Comparison of ENCODE assay signal across 16 cellular contexts in the genomic region with DNA sequence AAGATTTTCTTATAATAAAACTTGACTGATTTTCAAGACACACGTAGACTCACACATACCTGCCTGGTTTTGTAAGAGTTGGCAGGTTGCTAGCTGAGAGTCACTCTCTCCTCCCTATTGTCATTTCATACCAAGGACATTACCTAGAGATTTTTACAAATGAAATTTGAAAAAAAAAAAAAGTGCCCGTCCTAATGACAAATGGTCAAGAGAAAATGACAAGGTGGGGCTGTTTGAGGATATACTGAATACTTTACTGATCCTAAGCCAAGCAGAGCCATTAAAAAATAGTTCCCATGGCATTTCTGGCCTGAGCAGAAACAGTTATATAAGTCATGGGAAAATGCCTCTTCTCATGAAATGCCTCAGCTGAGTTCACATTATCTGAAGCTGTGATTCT.
DNase-seq lines count a peak whose midpoint lies in the region; ATAC-seq and TF ChIP-seq lines count a peak whose summit lies in the region.
"Had no signal": no experiment of that assay in that cellular context is flagged by ENCODE, and none has a peak within 500 bp of the region (broad histone marks: within the 10 kb centered on the region; RNA-seq: fewer than 3 reads in every experiment).

No MANE protein-coding gene starts in this region.

- DNase-seq in PC-3 (peak; percentile 9), epithelial cell of esophagus (ENCODE audit: low read depth) (peak; percentile 39), stomach (no peak), NCI-H524 (lab: John Stamatoyannopoulos, UW) (no peak), NOMO-1 (lab: John Stamatoyannopoulos, UW; ENCODE audit: unreplicated experiment in 2 of 2) (no peak)
- DNase-seq: DMS 273 treated with DMSO at 0.1 percent for 48 hours, MG63, NCI-H1105, NCI-H187, NCI-H446, NCI-H774 had no signal

- H3K9ac ChIP-seq in PC-3 (ENCODE audit: low read length) (no peak overlapping the region), skeletal muscle tissue (ENCODE audit: low read depth in 1 of 3, low read length in 3 of 3) (no peak overlapping the region)
- H3K9ac ChIP-seq: BLaER1, KMS-11 had no signal

- no peaks in the 10 kb centered on the region for H4K20me1 ChIP-seq in PC-3 (ENCODE audit: low read length)
- H4K20me1 ChIP-seq: BLaER1 had no signal

- H3K4me3 ChIP-seq in PC-3 (ENCODE audit: low read length) (no peak overlapping the region), epithelial cell of esophagus (ENCODE audit: low read length) (no peak overlapping the region), mesodermal cell (ENCODE audit: extremely low read depth, insufficient read depth, low read length, poor library complexity, severe bottlenecking) (no peak overlapping the region), skeletal muscle tissue (ENCODE audit: low read length in 3 of 3) (no peak overlapping the region), stomach (no peak overlapping the region)
- H3K4me3 ChIP-seq: BLaER1, GM23338, MG63 had no signal

- H3K79me2 ChIP-seq in PC-3 (ENCODE audit: low read length) = no peaks in the 10 kb centered on the region

- no peaks in the 10 kb centered on the region for H3K9me2 ChIP-seq in PC-3 (replicated peaks; ENCODE audit: low read length)

- no peak for TF ChIP-seq CTCF in PC-3 (conservative IDR thresholded peaks at IDR 0.05; ENCODE audit: low read depth, low read length)
- TF ChIP-seq CTCF in epithelial cell of esophagus (IDR thresholded peaks at IDR 0.05; ENCODE audit: insufficient read depth, low read depth, low read length, missing control alignments) = no peak
- TF ChIP-seq CTCF in stomach (IDR thresholded peaks at IDR 0.05) = no peak

- no peak for ATAC-seq in PC-3
- ATAC-seq: GM23338 had no signal

- H3K9me3 ChIP-seq in PC-3 (ENCODE audit: low read length) (no peaks in the 10 kb centered on the region), mesodermal cell (ENCODE audit: control insufficient read depth, low read length) (no peaks in the 10 kb centered on the region), skeletal muscle tissue (ENCODE audit: control insufficient read depth in 3 of 3, low read length in 3 of 3) (no peaks in the 10 kb centered on the region), stomach (no peaks in the 10 kb centered on the region)
- H3K9me3 ChIP-seq: BLaER1, MG63 had no signal

- no peaks in the 10 kb centered on the region for H3K36me3 ChIP-seq in PC-3 (ENCODE audit: low read depth, low read length)
- H3K36me3 ChIP-seq in mesodermal cell (ENCODE audit: control insufficient read depth, insufficient read depth, low read length) = no peaks in the 10 kb centered on the region
- H3K36me3 ChIP-seq in skeletal muscle tissue (ENCODE audit: control insufficient read depth in 3 of 3, insufficient read depth in 3 of 3, low read length in 3 of 3) = no peaks in the 10 kb centered on the region
- no peaks in the 10 kb centered on the region for H3K36me3 ChIP-seq in stomach
- H3K36me3 ChIP-seq: BLaER1, MG63 had no signal

- no peak overlapping the region for H3K4me2 ChIP-seq in PC-3 (ENCODE audit: low read length)
- H3K4me2 ChIP-seq: BLaER1, GM23338, KMS-11 had no signal

- POLR2A ChIA-PET in PC-3 (lab: Charles Lee; ENCODE audit: unreplicated experiment) = no interaction called here

- BruUV-seq in PC-3 (replicated peaks; lab: Mats Ljungman, UMichigan) = no TSS peak

- intact Hi-C loops in PC-3 (cut with micrococcal nuclease) = no loop called here
- intact Hi-C loops in stomach (cut with DNase I; ENCODE audit: low total_unique reads) = no loop called here

- H2AFZ ChIP-seq in PC-3 (ENCODE audit: low read length) = no peak overlapping the region
- H2AFZ ChIP-seq: GM23338 had no signal

- no peak for TF ChIP-seq POLR2A in stomach (IDR thresholded peaks at IDR 0.05)

- 100% methylated on average over 1 of the region's 2 CpGs; no CpG with 5 or more reads in 1 of the 2 experiments for WGBS in mesodermal cell (ENCODE audit: insufficient coverage in 2 of 2), 2 experiments
- 70 to 88% (median 80%) methylated on average over 2 of the region's 2 CpGs for WGBS in stomach, 5 donors

- H3K27ac ChIP-seq in PC-3 (ENCODE audit: low read length) (no peak overlapping the region), mesodermal cell (ENCODE audit: low read depth, low read length, severe bottlenecking) (peak overlapping the region; percentile 43), skeletal muscle tissue (ENCODE audit: low read depth, low read length) (peak overlapping the region; percentile 89), stomach (no peak overlapping the region)
- H3K27ac ChIP-seq: BLaER1, KMS-11 had no signal

- H3K27me3 ChIP-seq in PC-3 (ENCODE audit: low read length) (no peaks in the 10 kb centered on the region), skeletal muscle tissue (ENCODE audit: control insufficient read depth in 3 of 3, insufficient read depth in 3 of 3, low read length in 3 of 3) (no peaks in the 10 kb centered on the region), stomach (no peaks in the 10 kb centered on the region)
- H3K27me3 ChIP-seq: BLaER1, MG63 had no signal

- no peak for TF ChIP-seq EP300 in stomach (IDR thresholded peaks at IDR 0.05)

- H3K4me1 ChIP-seq in PC-3 (ENCODE audit: insufficient read depth, low read length) = peaks cover 12% of the 10 kb centered on the region
- peaks cover 20% of the 10 kb centered on the region for H3K4me1 ChIP-seq in mesodermal cell (ENCODE audit: control insufficient read depth, insufficient read depth, low read length, poor library complexity, severe bottlenecking)
- peaks cover 16 to 24% (median 23%) of the 10 kb centered on the region in 3 donors for H3K4me1 ChIP-seq in skeletal muscle tissue (ENCODE audit: control insufficient read depth in 3 of 3, insufficient read depth in 3 of 3, low read length in 3 of 3)
- peaks cover 0 to 28% (median 16%) of the 10 kb centered on the region in 4 donors for H3K4me1 ChIP-seq in stomach

- no peaks in the 10 kb centered on the region for H3F3A ChIP-seq in PC-3 (ENCODE audit: low read length, unreplicated experiment)

- CTCF ChIA-PET in PC-3 (lab: Charles Lee) = no interaction called here

Comparison
In these comparisons a context has a peak if more than half of its experiments do, and no peak if none do; other contexts are left out.
1. DNase-seq: peak in PC-3 (single experiment) and epithelial cell of esophagus (single experiment); none in stomach (single experiment), NCI-H524 (0 of 2) and NOMO-1 (0 of 2).
2. H3K27ac ChIP-seq: peak in mesodermal cell (single experiment) and skeletal muscle tissue (single experiment); none in PC-3 (single experiment) and stomach (0 of 5).